18 cellular contexts compared by ENCODE assay signal in the genomic region with DNA sequence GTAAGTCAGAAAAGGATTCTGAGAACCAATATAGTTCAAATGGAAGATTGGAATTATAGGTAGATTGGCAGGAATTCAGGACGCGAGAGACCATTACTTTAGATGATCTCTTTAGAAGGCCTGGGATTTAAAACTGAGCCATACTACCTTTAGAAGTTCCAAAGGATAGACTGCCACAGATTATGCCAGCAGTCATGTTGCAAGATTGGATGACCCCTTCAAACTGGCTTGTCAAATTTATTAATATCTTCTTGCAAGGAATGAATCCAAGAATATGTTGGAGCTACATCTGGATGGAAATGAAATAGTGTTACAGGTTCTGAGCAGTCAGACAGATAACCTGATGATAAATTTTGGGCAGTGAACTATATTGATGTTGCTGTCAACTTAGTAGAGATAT. TPM values are rescaled to one million over a fixed set of nuclear protein-coding genes. Genes with fewer than 3 reads are reported as not detected.
DNase-seq lines count a peak whose midpoint lies in the region; ATAC-seq and TF ChIP-seq lines count a peak whose summit lies in the region.
"Had no signal": no experiment of that assay in that cellular context is flagged by ENCODE, and none has a peak within 500 bp of the region (broad histone marks: within the 10 kb centered on the region; RNA-seq: fewer than 3 reads in every experiment).

No MANE protein-coding gene starts in this region.

- no peak overlapping the region for H3K4me3 Mint-ChIP-seq in activated T-cell treated with anti-CD3 and anti-CD28 coated beads, Interleukin-2, amount 50 U/mL, for 72 hours
- H3K4me3 Mint-ChIP-seq: CD4-positive, CD25-positive, alpha-beta regulatory T cell; CD8-positive, alpha-beta T cell had no signal

- H3K9me3 ChIP-seq in psoas muscle, result no peaks in the 10 kb centered on the region
- H3K9me3 ChIP-seq in BE2C, result no peaks in the 10 kb centered on the region
- H3K9me3 ChIP-seq: Caco-2 had no signal

- 40 to 67% (median 42%) methylated on average over 2 of the region's 2 CpGs for WGBS in psoas muscle, 3 donors

- no peak for ATAC-seq in activated T-cell treated with anti-CD3 and anti-CD28 coated beads, Interleukin-2, amount 50 U/mL, for 72 hours (replicated peaks in 1 of 2)
- peak; percentile 59 to 73 (median 70) for ATAC-seq in psoas muscle
- ATAC-seq: CD8-positive, alpha-beta T cell had no signal

- H3K4me1 Mint-ChIP-seq in activated T-cell treated with anti-CD3 and anti-CD28 coated beads, Interleukin-2, amount 50 U/mL, for 72 hours (ENCODE audit: low read depth), result peaks cover 39% of the 10 kb centered on the region

- no peak for DNase-seq in activated T-cell treated with anti-CD3 and anti-CD28 coated beads, Interleukin-2, amount 50 U/mL, for 72 hours
- DNase-seq in activated T-cell treated with anti-CD3 and anti-CD28 coated beads, Interleukin-2, amount 50 U/mL, for 48 hours, result no peak
- peak; percentile 84 for DNase-seq in amniotic epithelial cell (ENCODE audit: low read depth)
- DNase-seq in psoas muscle, result no peak
- no peak for DNase-seq in amygdala (lab: John Stamatoyannopoulos, UW)
- no peak for DNase-seq in BE2C
- no peak for DNase-seq in HUDEP-2 (lab: John Stamatoyannopoulos, UW; ENCODE audit: unreplicated experiment in 76 of 76)
- DNase-seq: 8988T; Caco-2; CD4-positive, CD25-positive, alpha-beta regulatory T cell; CD8-positive, alpha-beta T cell; DMS153; DND-41; GM23248; H7; HCEC 1CT had no signal

- H3K4me1 ChIP-seq in psoas muscle (peaks cover 48% of the 10 kb centered on the region), BE2C (peaks cover 10% of the 10 kb centered on the region)

- H3K4me3 ChIP-seq in psoas muscle (no peak overlapping the region), BE2C (ENCODE audit: low read depth, low read length) (no peak overlapping the region)
- H3K4me3 ChIP-seq: BLaER1, GM23248 had no signal

- H3K27ac ChIP-seq in psoas muscle, result peak overlapping the region; percentile 84
- H3K27ac ChIP-seq: BLaER1, C4-2B, GM23248 had no signal

- H3K36me3 Mint-ChIP-seq in activated T-cell treated with anti-CD3 and anti-CD28 coated beads, Interleukin-2, amount 50 U/mL, for 72 hours (ENCODE audit: insufficient read depth in 2 of 2), result peaks cover 8 to 10% of the 10 kb centered on the region in 2 donors

- intact Hi-C loops in psoas muscle (cut with DNase I), result loop anchor here in 1 of 2 donors (5.0 kb wide), 1 partner anchor 45 kb away; no protein-coding TSS in a partner anchor

- H3K36me3 ChIP-seq in psoas muscle (ENCODE audit: insufficient read depth in 1 of 2, low read depth in 1 of 2) (no peaks in the 10 kb centered on the region), BE2C (no peaks in the 10 kb centered on the region)

- peaks cover 0 to 1% of the 10 kb centered on the region in 2 donors for H3K9me3 Mint-ChIP-seq in activated T-cell treated with anti-CD3 and anti-CD28 coated beads, Interleukin-2, amount 50 U/mL, for 72 hours
- H3K9me3 Mint-ChIP-seq: CD8-positive, alpha-beta T cell had no signal

- H3K27me3 Mint-ChIP-seq in activated T-cell treated with anti-CD3 and anti-CD28 coated beads, Interleukin-2, amount 50 U/mL, for 72 hours (ENCODE audit: low read depth), result no peaks in the 10 kb centered on the region
- H3K27me3 Mint-ChIP-seq: CD4-positive, CD25-positive, alpha-beta regulatory T cell had no signal

- H3K27me3 ChIP-seq in psoas muscle (ENCODE audit: insufficient read depth in 3 of 3, low read length in 2 of 3) (no peaks in the 10 kb centered on the region), BE2C (no peaks in the 10 kb centered on the region)
- H3K27me3 ChIP-seq: BLaER1 had no signal

- H3K27ac Mint-ChIP-seq in activated T-cell treated with anti-CD3 and anti-CD28 coated beads, Interleukin-2, amount 50 U/mL, for 72 hours, result peak overlapping the region; percentile 78
- H3K27ac Mint-ChIP-seq: CD4-positive, CD25-positive, alpha-beta regulatory T cell; CD8-positive, alpha-beta T cell had no signal

- TF ChIP-seq CTCF in psoas muscle (IDR thresholded peaks at IDR 0.05) (no peak), BE2C (IDR thresholded peaks at IDR 0.05; ENCODE audit: low read depth, low read length) (no peak)

RNA-seq across cellular contexts. Expression of gene BABAM2, which starts 22.0 kb away (rescaled TPM):
- 10 to 100 TPM; 96.6 to 97.2 TPM for total RNA-seq in activated T-cell treated with anti-CD3 and anti-CD28 coated beads, Interleukin-2, amount 50 U/mL, for 72 hours
- total RNA-seq in psoas muscle, result 10 to 100 TPM; 48.2 to 74.5 (median 57.2) TPM
- polyA plus RNA-seq in psoas muscle, result 10 to 100 TPM; 34.2 to 72.4 (median 40.6) TPM
- 26.7 TPM for polyA plus RNA-seq in BE2C (2012; ENCODE audit: insufficient read depth, insufficient read length, low read depth)

RNA-seq across cellular contexts. Expression of gene RBKS, which starts 22.3 kb away (rescaled TPM):
- 10 to 100 TPM in 1 of 2 donors, 1 to 10 TPM in 1; 5.8 to 11.5 TPM for total RNA-seq in activated T-cell treated with anti-CD3 and anti-CD28 coated beads, Interleukin-2, amount 50 U/mL, for 72 hours
- total RNA-seq in psoas muscle, result 1 to 10 TPM; 3.5 to 4.4 (median 3.8) TPM
- 1 to 10 TPM; 4.1 to 7.3 (median 4.6) TPM for polyA plus RNA-seq in psoas muscle
- 5.0 TPM for polyA plus RNA-seq in BE2C (2012; ENCODE audit: insufficient read depth, insufficient read length, low read depth)

Comparison
In these comparisons a context has a peak if more than half of its experiments do, and no peak if none do; other contexts are left out.
1. ATAC-seq: peak in psoas muscle (4 of 4); none in activated T-cell treated with anti-CD3 and anti-CD28 coated beads, Interleukin-2, amount 50 U/mL, for 72 hours (0 of 2).